10 cellular contexts compared by ENCODE assay signal in genomic region chr4:153555730-153556440, GRCh38.
DNase-seq lines count a peak whose midpoint lies in the region; ATAC-seq and FAIRE-seq lines count a peak whose summit lies in the region.
"Had no signal": no experiment of that assay in that cellular context is flagged by ENCODE, and none has a peak within 500 bp of the region (broad histone marks: within the 10 kb centered on the region; RNA-seq: fewer than 3 reads in every experiment).

No MANE protein-coding gene starts in this region.

- no peaks in the 10 kb centered on the region for H3K27me3 Mint-ChIP-seq in activated naive CD8-positive, alpha-beta T cell treated with anti-CD3 and anti-CD28 coated beads, Interleukin-2, amount 50 U/mL, for 24 hours

- H3K36me3 Mint-ChIP-seq in activated naive CD8-positive, alpha-beta T cell treated with anti-CD3 and anti-CD28 coated beads, Interleukin-2, amount 50 U/mL, for 24 hours (ENCODE audit: low read depth): peaks cover 60% of the 10 kb centered on the region

- peak overlapping the region; percentile 47 for H3K27ac Mint-ChIP-seq in activated naive CD8-positive, alpha-beta T cell treated with anti-CD3 and anti-CD28 coated beads, Interleukin-2, amount 50 U/mL, for 24 hours

- DNase-seq in EL (peak; percentile 64), left cardiac atrium (peak; percentile 88), sciatic nerve (ENCODE audit: low spot score) (peak; percentile 86), HT-29 (ENCODE audit: low spot score) (no peak), urothelium cell line (ENCODE audit: low spot score) (no peak), COLO668 (lab: John Stamatoyannopoulos, UW; ENCODE audit: unreplicated experiment) (no peak)
- DNase-seq in activated naive CD8-positive, alpha-beta T cell treated with anti-CD3 and anti-CD28 coated beads, Interleukin-2, amount 50 U/mL, for 24 hours: no peak
- DNase-seq: GF-D8, NCI-H1930 had no signal

- no peak for ATAC-seq in activated naive CD8-positive, alpha-beta T cell treated with anti-CD3 and anti-CD28 coated beads, Interleukin-2, amount 50 U/mL, for 24 hours
- ATAC-seq in left cardiac atrium: peak; percentile 91 to 92
- peak; percentile 88 for ATAC-seq in sciatic nerve
- no peak for ATAC-seq in HG02678 (IDR thresholded peaks at IDR 0.05; ENCODE audit: unreplicated experiment)

- peaks cover 47% of the 10 kb centered on the region for H3K4me1 Mint-ChIP-seq in activated naive CD8-positive, alpha-beta T cell treated with anti-CD3 and anti-CD28 coated beads, Interleukin-2, amount 50 U/mL, for 24 hours

- peaks cover 10% of the 10 kb centered on the region for H3K9me3 Mint-ChIP-seq in activated naive CD8-positive, alpha-beta T cell treated with anti-CD3 and anti-CD28 coated beads, Interleukin-2, amount 50 U/mL, for 24 hours

- H3K4me3 Mint-ChIP-seq in activated naive CD8-positive, alpha-beta T cell treated with anti-CD3 and anti-CD28 coated beads, Interleukin-2, amount 50 U/mL, for 24 hours: no peak overlapping the region

- no peak for FAIRE-seq in urothelium cell line (lab: Jason Lieb, UNC)

- intact Hi-C loops in left cardiac atrium (cut with DNase I): no loop called here
- intact Hi-C loops in sciatic nerve (cut with DNase I): no loop called here

Comparison
In these comparisons a context has a peak if more than half of its experiments do, and no peak if none do; other contexts are left out.
1. DNase-seq: peak in EL (single experiment), left cardiac atrium (single experiment) and sciatic nerve (single experiment); none in activated naive CD8-positive, alpha-beta T cell treated with anti-CD3 and anti-CD28 coated beads, Interleukin-2, amount 50 U/mL, for 24 hours (single experiment), HT-29 (single experiment), urothelium cell line (single experiment) and COLO668 (single experiment).
2. ATAC-seq: peak in left cardiac atrium (2 of 2) and sciatic nerve (single experiment); none in activated naive CD8-positive, alpha-beta T cell treated with anti-CD3 and anti-CD28 coated beads, Interleukin-2, amount 50 U/mL, for 24 hours (single experiment) and HG02678 (single experiment).